In genomic region chr7:5527038-5527339, GRCh38 we compare ENCODE assay signal across 8 cellular contexts. TPM values are rescaled to one million over a fixed set of nuclear protein-coding genes. Genes with fewer than 3 reads are reported as not detected.
DNase-seq lines count a peak whose midpoint lies in the region; ATAC-seq and TF ChIP-seq lines count a peak whose summit lies in the region.
"Not testable (repeated sequence)": the region's sequence is repeated elsewhere in the genome, so short reads cannot be mapped to it uniquely, and the experiment has no call there.

No MANE protein-coding gene starts in this region.

- DNase-seq in GM06990 (ENCODE audit: extremely low read depth, insufficient read length); PC-3; activated T-cell treated with anti-CD3 and anti-CD28 coated beads, Interleukin-2, amount 50 U/mL, for 24 hours; cardiac fibroblast (ENCODE audit: low read depth in 2 of 2); retinal pigment epithelial cell (ENCODE audit: low read depth); upper lobe of right lung: not testable (repeated sequence)

- H3K36me3 ChIP-seq in GM06990 (ENCODE audit: control insufficient read depth, insufficient read depth, low read length) (peaks cover 32% of the 10 kb centered on the region), PC-3 (ENCODE audit: low read depth, low read length) (peaks cover 48% of the 10 kb centered on the region), gastroesophageal sphincter (peaks cover 17 to 49% of the 10 kb centered on the region in 2 donors), upper lobe of right lung (peaks cover 41% of the 10 kb centered on the region)

- WGBS in gastroesophageal sphincter (ENCODE audit: low coverage in 1 of 2), 2 donors = 16 to 25% methylated on average over 1 to 2 of the region's 2 CpGs

- not testable (repeated sequence) for H3K9me3 Mint-ChIP-seq in activated T-cell treated with anti-CD3 and anti-CD28 coated beads, Interleukin-2, amount 50 U/mL, for 24 hours

- H2AFZ ChIP-seq in PC-3 (ENCODE audit: low read length) = not testable (repeated sequence)

- not testable (repeated sequence) for TF ChIP-seq CTCF in GM06990 (IDR thresholded peaks at IDR 0.05; ENCODE audit: insufficient read depth, low read length, poor library complexity, severe bottlenecking); PC-3 (conservative IDR thresholded peaks at IDR 0.05; ENCODE audit: low read depth, low read length); cardiac fibroblast (IDR thresholded peaks at IDR 0.05; ENCODE audit: low read depth, low read length); gastroesophageal sphincter (IDR thresholded peaks at IDR 0.05); retinal pigment epithelial cell (conservative IDR thresholded peaks at IDR 0.05; ENCODE audit: low read depth, low read length); upper lobe of right lung (IDR thresholded peaks at IDR 0.05)

- not testable (repeated sequence) for ATAC-seq in PC-3, gastroesophageal sphincter, upper lobe of right lung

- H3K36me3 Mint-ChIP-seq in activated T-cell treated with anti-CD3 and anti-CD28 coated beads, Interleukin-2, amount 50 U/mL, for 24 hours (ENCODE audit: low read depth) = peaks cover 72% of the 10 kb centered on the region

- CTCF ChIA-PET in PC-3 (lab: Charles Lee) = not testable (repeated sequence)

- H3K27me3 ChIP-seq in GM06990 (replicated peaks; ENCODE audit: control insufficient read depth, insufficient read depth, low read length); PC-3 (ENCODE audit: low read length); gastroesophageal sphincter; mononuclear cell (ENCODE audit: insufficient read depth, low read length); upper lobe of right lung: not testable (repeated sequence)

- H3K9me3 ChIP-seq in PC-3 (ENCODE audit: low read length); gastroesophageal sphincter; mononuclear cell (ENCODE audit: low read depth, low read length); upper lobe of right lung: not testable (repeated sequence)

- POLR2A ChIA-PET in PC-3 (lab: Charles Lee; ENCODE audit: unreplicated experiment) = not testable (repeated sequence)

- peak overlapping the region; percentile 99; the same call in 1 of the 2 replicates for H3K4me2 ChIP-seq in PC-3 (ENCODE audit: low read length)

- not testable (repeated sequence) for H3K27ac ChIP-seq in PC-3 (ENCODE audit: low read length)
- H3K27ac ChIP-seq in gastroesophageal sphincter = peak overlapping the region; percentile 95 to 100 (median 99)
- H3K27ac ChIP-seq in upper lobe of right lung = peak overlapping the region; percentile 100

- peaks cover 26% of the 10 kb centered on the region for H3F3A ChIP-seq in PC-3 (ENCODE audit: low read length, unreplicated experiment)

- H3K4me1 ChIP-seq in PC-3 (ENCODE audit: insufficient read depth, low read length) = peaks cover 22% of the 10 kb centered on the region
- H3K4me1 ChIP-seq in gastroesophageal sphincter = peaks cover 0 to 37% (median 6%) of the 10 kb centered on the region in 3 donors
- peaks cover 42% of the 10 kb centered on the region for H3K4me1 ChIP-seq in mononuclear cell (ENCODE audit: insufficient read depth, low read length)
- H3K4me1 ChIP-seq in upper lobe of right lung = peaks cover 12% of the 10 kb centered on the region

- BruUV-seq in PC-3 (replicated peaks; lab: Mats Ljungman, UMichigan) = not testable (repeated sequence)

- H3K4me1 Mint-ChIP-seq in activated T-cell treated with anti-CD3 and anti-CD28 coated beads, Interleukin-2, amount 50 U/mL, for 24 hours (ENCODE audit: low read depth) = peaks cover 31% of the 10 kb centered on the region

- H3K79me2 ChIP-seq in PC-3 (ENCODE audit: low read length) = peaks cover 52% of the 10 kb centered on the region

- H3K4me3 ChIP-seq in GM06990 (replicated peaks; ENCODE audit: low read depth, low read length) (peak overlapping the region; percentile 98), cardiac fibroblast (replicated peaks in 1 of 2; ENCODE audit: low read depth in 2 of 2, low read length in 2 of 2) (peak overlapping the region; percentile 75 to 78), gastroesophageal sphincter (peak overlapping the region; percentile 78 to 91), mononuclear cell (ENCODE audit: low read length) (peak overlapping the region; percentile 75), retinal pigment epithelial cell (ENCODE audit: low read length) (peak overlapping the region; percentile 95), upper lobe of right lung (peak overlapping the region; percentile 99)
- H3K4me3 ChIP-seq in PC-3 (ENCODE audit: low read length) = not testable (repeated sequence)

- H4K20me1 ChIP-seq in PC-3 (ENCODE audit: low read length) = peaks cover 45% of the 10 kb centered on the region

- intact Hi-C loops in PC-3 (cut with micrococcal nuclease); upper lobe of right lung (cut with DNase I): not testable (repeated sequence)

- not testable (repeated sequence) for H3K9me2 ChIP-seq in PC-3 (replicated peaks; ENCODE audit: low read length)

- TF ChIP-seq POLR2A in gastroesophageal sphincter (IDR thresholded peaks at IDR 0.05) = not testable (repeated sequence)

- H3K9ac ChIP-seq in PC-3 (ENCODE audit: low read length) = not testable (repeated sequence)

- H3K27ac Mint-ChIP-seq in activated T-cell treated with anti-CD3 and anti-CD28 coated beads, Interleukin-2, amount 50 U/mL, for 24 hours = peak overlapping the region; percentile 97

- H3K4me3 Mint-ChIP-seq in activated T-cell treated with anti-CD3 and anti-CD28 coated beads, Interleukin-2, amount 50 U/mL, for 24 hours = peak overlapping the region; percentile 98

- not testable (repeated sequence) for TF ChIP-seq EP300 in gastroesophageal sphincter (IDR thresholded peaks at IDR 0.05)

- not testable (repeated sequence) for H3K27me3 Mint-ChIP-seq in activated T-cell treated with anti-CD3 and anti-CD28 coated beads, Interleukin-2, amount 50 U/mL, for 24 hours

RNA-seq across cellular contexts. Expression of gene ACTB, which starts 3.4 kb away (rescaled TPM):
- 1,825 and 2,289 TPM in 2 replicates for total RNA-seq in PC-3 (2014; rRNA removed)
- over 10,000 TPM in 1 of 4 donors, 1,000 to 10,000 TPM in 3; 4,936 to 13,281 (median 6,781) TPM for total RNA-seq in gastroesophageal sphincter
- total RNA-seq in mononuclear cell = 3,708 TPM
- 3,962 TPM for total RNA-seq in upper lobe of right lung

RNA-seq across cellular contexts. Expression of gene FBXL18, which starts 13.4 kb away (rescaled TPM):
- 10.2 and 16.2 TPM in 2 replicates for total RNA-seq in PC-3 (2014; rRNA removed)
- total RNA-seq in gastroesophageal sphincter = 10 to 100 TPM in 1 of 4 donors, 1 to 10 TPM in 3; 5.8 to 11.8 (median 8.2) TPM
- total RNA-seq in mononuclear cell = 3.6 TPM
- total RNA-seq in upper lobe of right lung = 8.1 TPM
